26 cellular contexts compared by ENCODE assay signal in the genomic region with DNA sequence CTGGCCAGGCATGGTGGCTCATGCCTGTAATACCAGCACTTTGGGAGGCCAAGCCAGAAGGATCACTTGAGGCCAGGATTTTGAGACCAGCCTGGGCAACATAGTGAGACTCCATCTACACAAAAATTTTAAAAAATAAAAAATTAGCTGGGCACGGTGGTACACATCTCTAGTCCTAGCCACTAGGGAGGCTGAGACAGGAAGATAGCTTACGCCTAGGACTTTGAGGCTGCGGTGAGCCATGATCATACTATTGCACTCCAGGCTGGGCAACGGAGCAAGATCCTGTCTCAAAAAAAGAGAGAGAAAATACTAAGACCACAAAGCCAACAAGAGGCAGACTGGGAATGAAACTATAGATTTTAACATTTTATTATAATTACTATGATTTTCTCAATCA.
"Had no signal": no experiment of that assay in that cellular context is flagged by ENCODE, and none has a peak within 500 bp of the region (broad histone marks: within the 10 kb centered on the region; RNA-seq: fewer than 3 reads in every experiment).

No MANE protein-coding gene starts in this region.

- H3K27ac Mint-ChIP-seq: mesothelial cell of epicardium; naive B cell; natural killer cell; nephron progenitor cell; neural progenitor cell; progenitor cell of endocrine pancreas; stimulated activated naive B cell treated with anti-CD40 and anti-IgM and Interleukin-4, amounts not matched to agents 10 μg/mL and 1 μg/mL and 100 μg/mL, for 72 hours had no signal

- H2AFZ ChIP-seq: hepatocyte, neural progenitor cell had no signal

- H3K9ac ChIP-seq: neural progenitor cell had no signal

- H3K27me3 Mint-ChIP-seq: progenitor cell of endocrine pancreas had no signal

- H3K27ac ChIP-seq: hepatocyte, left ventricle myocardium inferior, neural progenitor cell, neutrophil, right atrium auricular region, right lobe of liver, stomach, testis, tibial artery, uterus had no signal

- H3K36me3 ChIP-seq: left ventricle myocardium inferior, neural progenitor cell, neutrophil, right atrium auricular region, right lobe of liver, stomach, tibial artery, uterus had no signal

- H3K4me2 ChIP-seq: neural progenitor cell, smooth muscle cell had no signal

- H3K36me3 Mint-ChIP-seq: mesothelial cell of epicardium, natural killer cell, neural progenitor cell, type B pancreatic cell had no signal

- ATAC-seq: natural killer cell; right lobe of liver; stimulated activated naive B cell treated with anti-CD40 and anti-IgM and Interleukin-4, amounts not matched to agents 10 μg/mL and 1 μg/mL and 100 μg/mL, for 72 hours; stimulated activated naive CD8-positive, alpha-beta T cell treated with anti-CD3 and anti-CD28 coated beads, Interleukin-15, Interleukin-2, amounts not matched to agents 100 U/mL and 50 U/mL, for 24 hours had no signal

- H3K27me3 ChIP-seq: hepatocyte, right atrium auricular region, testis, tibial artery, uterus had no signal

- DNase-seq: islet precursor cell; left ventricle myocardium inferior; mesendoderm; naive B cell; natural killer cell; nephron progenitor cell; occipital lobe; right lobe of liver; stimulated activated CD4-positive, alpha-beta T cell treated with anti-CD3 and anti-CD28 coated beads, Interleukin-1b, Interleukin-23, amount 100 ng/mL, for 48 hours; stimulated activated CD4-positive, alpha-beta T cell treated with anti-CD3 and anti-CD28 coated beads, Interleukin-2, amount 100 ng/mL, for 48 hours; stimulated activated CD4-positive, alpha-beta T cell treated with anti-CD3 and anti-CD28 coated beads, Interleukin-4, amount 100 ng/mL, for 4 hours; stimulated activated naive B cell treated with anti-CD40 and anti-IgM and Interleukin-4, amounts not matched to agents 10 μg/mL and 1 μg/mL and 100 μg/mL, for 72 hours; stimulated activated naive CD8-positive, alpha-beta T cell treated with anti-CD3 and anti-CD28 coated beads, Interleukin-15, Interleukin-2, amounts not matched to agents 100 U/mL and 50 U/mL, for 24 hours; stomach; testis; tibial artery; uterus had no signal

- H3K9me3 ChIP-seq: left ventricle myocardium inferior, neutrophil, right atrium auricular region, right lobe of liver, stomach, testis, tibial artery, uterus had no signal

- H3K4me3 ChIP-seq: hepatocyte, left ventricle myocardium inferior, lung, neural progenitor cell, right atrium auricular region, right lobe of liver, smooth muscle cell, stomach, testis, tibial artery, uterus had no signal

- H3K4me3 Mint-ChIP-seq: mesothelial cell of epicardium; naive B cell; natural killer cell; nephron progenitor cell; neural progenitor cell; stimulated activated naive B cell treated with anti-CD40 and anti-IgM and Interleukin-4, amounts not matched to agents 10 μg/mL and 1 μg/mL and 100 μg/mL, for 72 hours; type B pancreatic cell had no signal
